In genomic region chr10:119408969-119409371, GRCh38 we compare ENCODE assay signal across 15 cellular contexts.
DNase-seq lines count a peak whose midpoint lies in the region; ATAC-seq and TF ChIP-seq lines count a peak whose summit lies in the region.
"Had no signal": no experiment of that assay in that cellular context is flagged by ENCODE, and none has a peak within 500 bp of the region (broad histone marks: within the 10 kb centered on the region; RNA-seq: fewer than 3 reads in every experiment).

No MANE protein-coding gene starts in this region.

- H3K4me1 ChIP-seq in mesenchymal stem cell (ENCODE audit: control insufficient read depth, insufficient read depth, low read depth, low read length), result peaks cover 41% of the 10 kb centered on the region
- H3K4me1 ChIP-seq in thyroid gland, result peaks cover 37 to 47% of the 10 kb centered on the region in 2 donors
- peaks cover 10 to 35% of the 10 kb centered on the region in 2 donors for H3K4me1 ChIP-seq in adrenal gland (replicated peaks in 1 of 2)

- no peak for TF ChIP-seq CTCF in cardiac fibroblast (IDR thresholded peaks at IDR 0.05; ENCODE audit: low read depth, low read length)
- TF ChIP-seq CTCF in thyroid gland (IDR thresholded peaks at IDR 0.05), result no peak
- no peak for TF ChIP-seq CTCF in adrenal gland (IDR thresholded peaks at IDR 0.05)

- peak overlapping the region in 1 of 2 experiments; percentile 79 for H3K14ac ChIP-seq in mesenchymal stem cell (ENCODE audit: low read length in 2 of 2)

- no peak overlapping the region for H3K9ac ChIP-seq in mesenchymal stem cell (ENCODE audit: low read length)

- no peak overlapping the region for H3K27ac ChIP-seq in mesenchymal stem cell (ENCODE audit: low read length, poor library complexity, severe bottlenecking)
- H3K27ac ChIP-seq in thyroid gland, result peak overlapping the region in 2 of 3 donors; percentile 36 to 53
- peak overlapping the region in 2 of 5 donors; percentile 59 to 74 for H3K27ac ChIP-seq in adrenal gland

- H3K36me3 ChIP-seq in mesenchymal stem cell (ENCODE audit: control insufficient read depth in 1 of 2, insufficient read depth in 2 of 2, low read depth in 1 of 2, low read length in 2 of 2), result no peaks in the 10 kb centered on the region
- no peaks in the 10 kb centered on the region for H3K36me3 ChIP-seq in thyroid gland
- H3K36me3 ChIP-seq in adrenal gland (replicated peaks in 1 of 2), result no peaks in the 10 kb centered on the region

- H3K4me2 ChIP-seq in mesenchymal stem cell (ENCODE audit: low read length, poor library complexity, severe bottlenecking), result no peak overlapping the region

- H3K4ac ChIP-seq in mesenchymal stem cell (ENCODE audit: low read depth in 1 of 2, low read length in 2 of 2), result peak overlapping the region; percentile 82 to 97

- intact Hi-C loops in thyroid gland (cut with DNase I) (no loop called here), adrenal gland (cut with DNase I) (no loop called here)

- peak overlapping the region; percentile 96 for H4K91ac ChIP-seq in mesenchymal stem cell (ENCODE audit: low read length)

- peak overlapping the region; percentile 92 for H2BK15ac ChIP-seq in mesenchymal stem cell (ENCODE audit: low read depth, poor library complexity, severe bottlenecking)

- DNase-seq in cardiac fibroblast (ENCODE audit: low read depth in 2 of 2) (peak; percentile 67 to 89), mesenchymal stem cell (peak; percentile 91), thyroid gland (no peak), adrenal gland (no peak), NCI-H2107 (lab: John Stamatoyannopoulos, UW) (no peak)
- DNase-seq: activated CD4-positive, alpha-beta T cell treated with anti-CD3 and anti-CD28 coated beads, Interleukin-2, amount 50 U/mL, for 4 hours; activated naive CD4-positive, alpha-beta T cell treated with anti-CD3 and anti-CD28 coated beads, Interleukin-2, amount 50 U/mL, for 16 hours; activated T-cell treated with anti-CD3 and anti-CD28 coated beads, Interleukin-2, amount 50 U/mL, for 1 hour; Caco-2; effector memory CD4-positive, alpha-beta T cell; NCI-H1417; RPMI8226; SW 1271 had no signal

- 51% methylated on average over 14 of the region's 14 CpGs for WGBS in mesenchymal stem cell
- WGBS in thyroid gland, 2 donors, result 89 to 92% methylated on average over 14 of the region's 14 CpGs
- WGBS in adrenal gland, 4 donors, result 75 to 92% (median 90%) methylated on average over 7 to 14 of the region's 14 CpGs

- no peaks in the 10 kb centered on the region for H3K9me3 ChIP-seq in mesenchymal stem cell (ENCODE audit: control insufficient read depth, low read length)
- H3K9me3 ChIP-seq in thyroid gland, result no peaks in the 10 kb centered on the region
- no peaks in the 10 kb centered on the region for H3K9me3 ChIP-seq in adrenal gland (replicated peaks in 1 of 3)
- H3K9me3 ChIP-seq: Caco-2 had no signal

- H2AK5ac ChIP-seq in mesenchymal stem cell (ENCODE audit: low read length, severe bottlenecking), result peak overlapping the region; percentile 9

- peak overlapping the region; percentile 93 for H2BK120ac ChIP-seq in mesenchymal stem cell (ENCODE audit: low read depth, low read length)

- H3K79me1 ChIP-seq in mesenchymal stem cell (replicated peaks; ENCODE audit: low read length, poor library complexity, severe bottlenecking), result peaks cover 10% of the 10 kb centered on the region

- H3K27me3 ChIP-seq in mesenchymal stem cell (ENCODE audit: control insufficient read depth in 1 of 2, insufficient read depth in 1 of 2, low read length in 2 of 2) (no peaks in the 10 kb centered on the region), thyroid gland (no peaks in the 10 kb centered on the region), adrenal gland (no peaks in the 10 kb centered on the region)

- H3K18ac ChIP-seq in mesenchymal stem cell (ENCODE audit: low read depth in 1 of 2, low read length in 2 of 2), result peak overlapping the region; percentile 92 to 97

- no peak for TF ChIP-seq POLR2A in thyroid gland (IDR thresholded peaks at IDR 0.05)
- no peak for TF ChIP-seq POLR2A in adrenal gland (IDR thresholded peaks at IDR 0.05)

- H3K4me3 ChIP-seq in cardiac fibroblast (replicated peaks in 1 of 2; ENCODE audit: low read depth in 2 of 2, low read length in 2 of 2), result no peak overlapping the region
- no peak overlapping the region for H3K4me3 ChIP-seq in mesenchymal stem cell (ENCODE audit: insufficient read depth in 1 of 2, low read depth in 1 of 2, low read length in 2 of 2)
- no peak overlapping the region for H3K4me3 ChIP-seq in thyroid gland (replicated peaks in 1 of 3)
- H3K4me3 ChIP-seq in adrenal gland, result no peak overlapping the region

- H2AFZ ChIP-seq in mesenchymal stem cell (ENCODE audit: low read depth, low read length), result no peak overlapping the region

- H4K8ac ChIP-seq in mesenchymal stem cell (ENCODE audit: low read length), result peak overlapping the region; percentile 93

- H2BK12ac ChIP-seq in mesenchymal stem cell (ENCODE audit: low read length in 2 of 2), result peak overlapping the region; percentile 57 to 75

- no peak overlapping the region for H2BK5ac ChIP-seq in mesenchymal stem cell (ENCODE audit: low read depth, low read length, poor library complexity, severe bottlenecking)

- no peak overlapping the region for H3K23ac ChIP-seq in mesenchymal stem cell (ENCODE audit: low read length in 2 of 2)

- ATAC-seq in esophagus mucosa, result peak; percentile 28
- ATAC-seq in GM18858 (IDR thresholded peaks at IDR 0.05; ENCODE audit: unreplicated experiment), result no peak

Comparison
In these comparisons a context has a peak if more than half of its experiments do, and no peak if none do; other contexts are left out.
1. DNase-seq: peak in cardiac fibroblast (2 of 2) and mesenchymal stem cell (single experiment); none in thyroid gland (0 of 2), adrenal gland (0 of 7) and NCI-H2107 (single experiment).